In genomic region chr19:39273859-39274258, GRCh38 we compare ENCODE assay signal across 15 cellular contexts. TPM values are rescaled to one million over a fixed set of nuclear protein-coding genes. Genes with fewer than 3 reads are reported as not detected.
"Had no signal": no experiment of that assay in that cellular context is flagged by ENCODE, and none has a peak within 500 bp of the region (broad histone marks: within the 10 kb centered on the region; RNA-seq: fewer than 3 reads in every experiment).

No MANE protein-coding gene starts in this region.

RNA-seq across cellular contexts. Expression of gene IFNL2, which starts 5.7 kb away (rescaled TPM):
- total RNA-seq: activated CD4-positive, alpha-beta memory T cell treated with anti-CD3 and anti-CD28 coated beads, Interleukin-2, amount 10 ng/mL, durations not matched to agents 7 days and 5 days; activated CD4-positive, alpha-beta T cell treated with anti-CD3 and anti-CD28 coated beads, Interleukin-2, amount 10 ng/mL, durations not matched to agents 7 days and 5 days; astrocyte; bronchial epithelial cell; chondrocyte; dermis blood vessel endothelial cell; esophagus muscularis mucosa; foreskin keratinocyte; gastrocnemius medialis; heart left ventricle; T-cell; T-helper 2 cell treated with Interferon-gamma antibody and Interleukin-4, amounts not matched to agents 100 ng/mL and 5 ng/mL, for 36 hours; WTC11 had no signal
- polyA plus RNA-seq: adipose tissue, foreskin keratinocyte, heart left ventricle had no signal

RNA-seq across cellular contexts. Expression of gene IFNL1, which starts 22.3 kb away (rescaled TPM):
- total RNA-seq: activated CD4-positive, alpha-beta T cell treated with anti-CD3 and anti-CD28 coated beads, Interleukin-2, amount 10 ng/mL, durations not matched to agents 7 days and 5 days; bronchial epithelial cell; chondrocyte; dermis blood vessel endothelial cell; esophagus muscularis mucosa; foreskin keratinocyte; gastrocnemius medialis; heart left ventricle; WTC11 had no signal
- polyA plus RNA-seq: adipose tissue, foreskin keratinocyte, heart left ventricle had no signal

RNA-seq across cellular contexts. Expression of gene IFNL4, which starts 25.2 kb away (rescaled TPM):
- total RNA-seq: activated CD4-positive, alpha-beta memory T cell treated with anti-CD3 and anti-CD28 coated beads, Interleukin-2, amount 10 ng/mL, durations not matched to agents 7 days and 5 days; activated CD4-positive, alpha-beta T cell treated with anti-CD3 and anti-CD28 coated beads, Interleukin-2, amount 10 ng/mL, durations not matched to agents 7 days and 5 days; activated T-cell treated with anti-CD3 and anti-CD28 coated beads, Interleukin-2, amount 50 U/mL, for 72 hours; astrocyte; bronchial epithelial cell; chondrocyte; dermis blood vessel endothelial cell; esophagus muscularis mucosa; foreskin keratinocyte; gastrocnemius medialis; heart left ventricle; T-cell; T-helper 2 cell treated with Interferon-gamma antibody and Interleukin-4, amounts not matched to agents 100 ng/mL and 5 ng/mL, for 36 hours; WTC11 had no signal
- polyA plus RNA-seq: adipose tissue, foreskin keratinocyte, heart left ventricle had no signal

RNA-seq across cellular contexts. Expression of gene IFNL3, which starts 29.1 kb away (rescaled TPM):
- total RNA-seq: activated CD4-positive, alpha-beta memory T cell treated with anti-CD3 and anti-CD28 coated beads, Interleukin-2, amount 10 ng/mL, durations not matched to agents 7 days and 5 days; activated CD4-positive, alpha-beta T cell treated with anti-CD3 and anti-CD28 coated beads, Interleukin-2, amount 10 ng/mL, durations not matched to agents 7 days and 5 days; astrocyte; bronchial epithelial cell; chondrocyte; dermis blood vessel endothelial cell; esophagus muscularis mucosa; foreskin keratinocyte; gastrocnemius medialis; heart left ventricle; T-cell; T-helper 2 cell treated with Interferon-gamma antibody and Interleukin-4, amounts not matched to agents 100 ng/mL and 5 ng/mL, for 36 hours; WTC11 had no signal
- polyA plus RNA-seq: adipose tissue, foreskin keratinocyte, heart left ventricle had no signal
